11 cellular contexts compared by ENCODE assay signal in the genomic region with DNA sequence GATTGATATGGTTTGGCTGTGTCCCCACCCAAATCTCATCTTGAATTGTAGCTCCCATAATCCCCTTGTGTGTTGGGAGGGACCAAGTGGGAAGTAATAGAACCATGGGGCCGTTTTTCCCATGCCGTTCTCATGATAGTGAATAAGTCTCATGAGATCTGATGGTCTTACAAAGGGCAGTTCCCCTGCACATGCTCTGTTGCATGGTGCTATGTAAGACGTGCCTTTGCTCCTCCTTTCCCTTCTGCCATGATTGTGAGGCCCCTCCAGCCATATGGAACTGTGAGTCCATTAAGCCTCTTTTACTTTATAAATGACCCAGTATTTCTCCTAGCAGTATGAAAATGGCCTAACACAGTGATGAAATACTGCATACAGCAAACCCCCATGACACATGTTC.
"Had no signal": no experiment of that assay in that cellular context is flagged by ENCODE, and none has a peak within 500 bp of the region (broad histone marks: within the 10 kb centered on the region; RNA-seq: fewer than 3 reads in every experiment).

No MANE protein-coding gene starts in this region.

- DNase-seq: GM23248, GOT3, H7, H9, HCEC 1CT, HFFc6 had no signal

- H3K36me3 ChIP-seq: HAP-1 had no signal

- H3K9me3 ChIP-seq: HAP-1 had no signal

- ATAC-seq: GM23338, HCT116 had no signal

- H3K9ac ChIP-seq: GM23248 had no signal

- H2AFZ ChIP-seq: GM23248, GM23338 had no signal

- H3K4me3 ChIP-seq: GM23248, GM23338, HAP-1 had no signal

- H3K27ac ChIP-seq: GM23248 had no signal

- H3K4me2 ChIP-seq: GM23338 had no signal

- FAIRE-seq: H1, H54 had no signal

- H3K4me1 ChIP-seq: HAP-1 had no signal
